ENCODE assay signal across 12 cellular contexts in genomic region chr3:103968751-103969150, GRCh38.
A peak's percentile ranks its signal among the peaks of the same experiment; 100 is the strongest.
DNase-seq lines count a peak whose midpoint lies in the region; ATAC-seq and TF ChIP-seq lines count a peak whose summit lies in the region.
"Had no signal": no experiment of that assay in that cellular context is flagged by ENCODE, and none has a peak within 500 bp of the region (broad histone marks: within the 10 kb centered on the region; RNA-seq: fewer than 3 reads in every experiment).

No MANE protein-coding gene starts in this region.

- TF ChIP-seq CTCF in GM12865 (IDR thresholded peaks at IDR 0.05; ENCODE audit: insufficient read depth, low read depth, low read length, missing control alignments) (no peak), RWPE1 (conservative IDR thresholded peaks at IDR 0.05; ENCODE audit: low read depth) (no peak)

- ATAC-seq in GM19351 (IDR thresholded peaks at IDR 0.05; ENCODE audit: unreplicated experiment), result peak; percentile 63
- ATAC-seq in HG02759 (IDR thresholded peaks at IDR 0.05; ENCODE audit: unreplicated experiment), result peak; percentile 86
- peak; percentile 80 for ATAC-seq in HG03457 (IDR thresholded peaks at IDR 0.05; ENCODE audit: unreplicated experiment)
- ATAC-seq: stimulated activated naive B cell treated with anti-CD40 and anti-IgM and Interleukin-4, amounts not matched to agents 10 μg/mL and 1 μg/mL and 100 μg/mL, for 72 hours had no signal

- CTCF ChIA-PET in RWPE1 (lab: Yijun Ruan, JAX), result no interaction called here

- no peak overlapping the region for H3K27ac ChIP-seq in RWPE1
- H3K27ac ChIP-seq: brain microvascular endothelial cell had no signal

- H3K4me3 ChIP-seq in GM12865 (ENCODE audit: low read depth, low read length), result no peak overlapping the region

- POLR2A ChIA-PET in RWPE1 (lab: Yijun Ruan, JAX; ENCODE audit: low non-redundant PET), result no interaction called here

- peak; percentile 19 for DNase-seq in GM12865 (ENCODE audit: low read depth)
- DNase-seq in activated CD8-positive, alpha-beta memory T cell treated with anti-CD3 and anti-CD28 coated beads for 24 hours, result no peak
- no peak for DNase-seq in RWPE1 (ENCODE audit: low spot score)
- DNase-seq in NCI-H1417 treated with DMSO at 0.1 percent for 48 hours (lab: John Stamatoyannopoulos, UW), result no peak
- DNase-seq in stimulated activated CD4-positive, alpha-beta T cell treated with anti-CD3 and anti-CD28 coated beads, Interleukin-4, amount 100 ng/mL, for 1 hour, result no peak
- DNase-seq: brain microvascular endothelial cell; HCEC 1CT; NK-92 treated with Interleukin-12 subunit alpha and Interleukin-12 subunit beta, amount 100 ng/mL, for 24 hours; stimulated activated naive B cell treated with anti-CD40 and anti-IgM and Interleukin-4, amounts not matched to agents 10 μg/mL and 1 μg/mL and 100 μg/mL, for 72 hours had no signal
